In genomic region chr3:169602482-169602881, GRCh38 we compare ENCODE assay signal across 21 cellular contexts.
"Had no signal": no experiment of that assay in that cellular context is flagged by ENCODE, and none has a peak within 500 bp of the region (broad histone marks: within the 10 kb centered on the region; RNA-seq: fewer than 3 reads in every experiment).

No MANE protein-coding gene starts in this region.

- H3K27ac ChIP-seq: dorsolateral prefrontal cortex, heart left ventricle, right atrium auricular region, sigmoid colon, skin epidermis, suprapubic skin, thyroid gland had no signal

- H3K27me3 ChIP-seq: heart left ventricle, right atrium auricular region, sigmoid colon, thyroid gland had no signal

- H3K9me3 Mint-ChIP-seq: natural killer cell, neural crest cell, type B pancreatic cell had no signal

- ATAC-seq: heart left ventricle; mucosa of descending colon; natural killer cell; stimulated activated naive CD8-positive, alpha-beta T cell treated with anti-CD3 and anti-CD28 coated beads, Interleukin-15, Interleukin-2, amounts not matched to agents 100 U/mL and 50 U/mL, for 24 hours had no signal

- H3K36me3 Mint-ChIP-seq: natural killer cell had no signal

- H3K4me1 Mint-ChIP-seq: natural killer cell, neural crest cell had no signal

- H3K4me3 Mint-ChIP-seq: natural killer cell, neural crest cell, type B pancreatic cell had no signal

- H3K27ac Mint-ChIP-seq: natural killer cell, type B pancreatic cell had no signal

- H3K27me3 Mint-ChIP-seq: type B pancreatic cell had no signal

- DNase-seq: cortex of kidney; dorsolateral prefrontal cortex; effector CD8-positive, alpha-beta T cell; foreskin melanocyte; heart left ventricle; hypothalamus; kidney glomerular epithelial cell; mucosa of descending colon; natural killer cell; posterior cingulate gyrus; sigmoid colon; stimulated activated CD4-positive, alpha-beta T cell treated with anti-CD3 and anti-CD28 coated beads, Interleukin-12 subunit alpha, Interleukin-12 subunit beta, amount 100 ng/mL, for 4 hours; stimulated activated naive CD8-positive, alpha-beta T cell treated with anti-CD3 and anti-CD28 coated beads, Interleukin-15, Interleukin-2, amounts not matched to agents 100 U/mL and 50 U/mL, for 24 hours; thyroid gland had no signal

- FAIRE-seq: islet of Langerhans, urothelium cell line had no signal

- H3K4me1 ChIP-seq: right atrium auricular region, sigmoid colon, suprapubic skin, thyroid gland had no signal

- H3K36me3 ChIP-seq: heart left ventricle, right atrium auricular region, sigmoid colon, suprapubic skin, thyroid gland had no signal

- H3K9me3 ChIP-seq: heart left ventricle, mucosa of descending colon, right atrium auricular region, sigmoid colon, suprapubic skin, thyroid gland had no signal

- H3K4me3 ChIP-seq: dorsolateral prefrontal cortex, heart left ventricle, mucosa of descending colon, right atrium auricular region, sigmoid colon, skin epidermis, suprapubic skin, thyroid gland had no signal
